ENCODE assay signal across 31 cellular contexts in the genomic region with DNA sequence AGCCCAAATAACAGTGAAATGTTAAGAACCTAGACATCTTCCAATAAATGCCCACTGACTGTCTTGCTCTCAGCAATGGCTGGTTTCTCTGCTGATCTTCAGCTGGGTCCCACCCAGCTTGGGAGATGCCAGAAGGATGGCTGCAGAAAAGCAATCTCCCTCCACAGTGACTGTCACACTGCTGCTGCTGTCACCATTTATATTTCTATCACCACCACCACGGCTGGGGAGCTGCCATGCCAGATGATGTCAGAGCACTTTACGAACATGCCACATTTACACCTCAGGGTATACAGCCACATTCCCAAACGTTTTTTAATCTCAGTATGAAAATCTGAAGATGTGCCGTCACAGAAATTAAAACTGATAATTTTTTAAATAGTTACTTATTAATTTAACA.
"Had no signal": no experiment of that assay in that cellular context is flagged by ENCODE, and none has a peak within 500 bp of the region (broad histone marks: within the 10 kb centered on the region; RNA-seq: fewer than 3 reads in every experiment).

No MANE protein-coding gene starts in this region.

- H3K4me1 Mint-ChIP-seq: activated CD4-positive, alpha-beta T cell treated with anti-CD3 and anti-CD28 coated beads for 36 hours; activated CD4-positive, alpha-beta T cell treated with anti-CD3 and anti-CD28 coated beads, Interleukin-2, amount 10 ng/mL, durations not matched to agents 24 days and 14 days; activated CD8-positive, alpha-beta memory T cell treated with anti-CD3 and anti-CD28 coated beads, Interleukin-2, amount 10 ng/mL, durations not matched to agents 7 days and 5 days; activated naive CD4-positive, alpha-beta T cell treated with anti-CD3 and anti-CD28 coated beads, Interleukin-2, amount 10 ng/mL, durations not matched to agents 7 days and 5 days; activated naive CD8-positive, alpha-beta T cell treated with anti-CD3 and anti-CD28 coated beads, Interleukin-2, amount 10 ng/mL, durations not matched to agents 7 days and 5 days; endodermal cell had no signal

- H3K4me3 Mint-ChIP-seq: activated CD4-positive, alpha-beta memory T cell treated with anti-CD3 and anti-CD28 coated beads for 36 hours; activated CD4-positive, alpha-beta T cell treated with anti-CD3 and anti-CD28 coated beads for 36 hours; activated CD4-positive, alpha-beta T cell treated with anti-CD3 and anti-CD28 coated beads, Interleukin-2, amount 10 ng/mL, durations not matched to agents 24 days and 14 days; activated CD8-positive, alpha-beta memory T cell treated with anti-CD3 and anti-CD28 coated beads, Interleukin-2, amount 10 ng/mL, durations not matched to agents 7 days and 5 days; activated CD8-positive, alpha-beta T cell treated with anti-CD3 and anti-CD28 coated beads, Interleukin-2, amount 10 ng/mL, durations not matched to agents 7 days and 5 days; activated naive CD4-positive, alpha-beta T cell treated with anti-CD3 and anti-CD28 coated beads, Interleukin-2, amount 10 ng/mL, durations not matched to agents 7 days and 5 days; activated naive CD8-positive, alpha-beta T cell treated with anti-CD3 and anti-CD28 coated beads, Interleukin-2, amount 10 ng/mL, durations not matched to agents 7 days and 5 days; activated T-helper 1 cell treated with anti-CD3 and anti-CD28 coated beads, Interleukin-12 subunit alpha, Interleukin-12 subunit beta, Interleukin-2, Interleukin-4 antibody, amounts not matched to agents 30 ng/mL and 10 ng/mL and 1 ng/mL, durations not matched to agents 14 hours and 24 hours and 36 hours; dendritic cell treated with granulocyte-macrophage colony-stimulating factor and Interleukin-4, amounts not matched to agents 40 ng/mL and 50 ng/mL, for 4 days; endodermal cell had no signal

- H3K36me3 ChIP-seq: cardiac muscle cell, gastrocnemius medialis, heart left ventricle had no signal

- H3K9me3 Mint-ChIP-seq: activated CD4-positive, alpha-beta memory T cell treated with anti-CD3 and anti-CD28 coated beads for 36 hours; activated CD4-positive, alpha-beta T cell treated with anti-CD3 and anti-CD28 coated beads, Interleukin-2, amount 10 ng/mL, durations not matched to agents 24 days and 14 days; activated naive CD4-positive, alpha-beta T cell treated with anti-CD3 and anti-CD28 coated beads, Interleukin-2, amount 10 ng/mL, durations not matched to agents 7 days and 5 days; activated naive CD4-positive, alpha-beta T cell treated with anti-CD3 and anti-CD28 coated beads, Interleukin-2, amount 50 U/mL, for 72 hours; activated naive CD8-positive, alpha-beta T cell treated with anti-CD3 and anti-CD28 coated beads, Interleukin-2, amount 10 ng/mL, durations not matched to agents 7 days and 5 days; activated T-helper 1 cell treated with anti-CD3 and anti-CD28 coated beads, Interleukin-12 subunit alpha, Interleukin-12 subunit beta, Interleukin-2, Interleukin-4 antibody, amounts not matched to agents 30 ng/mL and 10 ng/mL and 1 ng/mL, durations not matched to agents 14 hours and 24 hours and 36 hours; activated T-helper 2 cell treated with anti-CD3 and anti-CD28 coated beads, Interferon-gamma antibody, Interleukin-2, Interleukin-4, amounts not matched to agents 10 μg/mL and 5 μg/mL and 100 μg/mL, durations not matched to agents 14 hours and 24 hours and 36 hours; dendritic cell treated with granulocyte-macrophage colony-stimulating factor and Interleukin-4, amounts not matched to agents 40 ng/mL and 50 ng/mL, for 4 days; endodermal cell had no signal

- DNase-seq: activated CD4-positive, alpha-beta memory T cell treated with anti-CD3 and anti-CD28 coated beads for 36 hours; activated CD4-positive, alpha-beta T cell treated with anti-CD3 and anti-CD28 coated beads for 36 hours; activated CD4-positive, alpha-beta T cell treated with anti-CD3 and anti-CD28 coated beads, Interleukin-2, amount 10 ng/mL, durations not matched to agents 24 days and 14 days; activated CD4-positive, CD25-positive, alpha-beta regulatory T cell; activated CD4-positive, CD25-positive, alpha-beta regulatory T cell treated with anti-CD3 and anti-CD28 coated beads, Interleukin-2, amount 50 U/mL, for 72 hours; activated CD8-positive, alpha-beta memory T cell treated with anti-CD3 and anti-CD28 coated beads, Interleukin-2, amount 10 ng/mL, durations not matched to agents 7 days and 5 days; activated CD8-positive, alpha-beta memory T cell treated with anti-CD3 and anti-CD28 coated beads, Interleukin-2, amount 50 U/mL, for 4 hours; activated CD8-positive, alpha-beta T cell treated with anti-CD3 and anti-CD28 coated beads, Interleukin-2, amount 10 ng/mL, durations not matched to agents 7 days and 5 days; activated gamma-delta T cell; activated naive CD4-positive, alpha-beta T cell; activated naive CD4-positive, alpha-beta T cell treated with anti-CD3 and anti-CD28 coated beads, Interleukin-2, amount 10 ng/mL, durations not matched to agents 7 days and 5 days; activated naive CD8-positive, alpha-beta T cell treated with anti-CD3 and anti-CD28 coated beads, Interleukin-2, amount 10 ng/mL, durations not matched to agents 7 days and 5 days; activated T-cell treated with anti-CD3 and anti-CD28 coated beads, Interleukin-2, amount 50 U/mL, for 1 hour; activated T-cell treated with anti-CD3 and anti-CD28 coated beads, Interleukin-2, amount 50 U/mL, for 48 hours; body of pancreas; central memory CD4-positive, alpha-beta T cell; cerebellar nuclear complex; effector memory CD4-positive, alpha-beta T cell; endodermal cell; foreskin keratinocyte; gastrocnemius medialis; glutamatergic neuron; heart left ventricle; T-helper 2 cell had no signal

- H3K4me3 ChIP-seq: body of pancreas, cardiac muscle cell, coronary artery, dorsolateral prefrontal cortex, gastrocnemius medialis, heart left ventricle had no signal

- H3K9me3 ChIP-seq: body of pancreas, gastrocnemius medialis, heart left ventricle had no signal

- H3K36me3 Mint-ChIP-seq: activated CD4-positive, alpha-beta memory T cell treated with anti-CD3 and anti-CD28 coated beads for 36 hours; activated CD8-positive, alpha-beta memory T cell treated with anti-CD3 and anti-CD28 coated beads, Interleukin-2, amount 10 ng/mL, durations not matched to agents 7 days and 5 days; activated naive CD4-positive, alpha-beta T cell treated with anti-CD3 and anti-CD28 coated beads, Interleukin-2, amount 10 ng/mL, durations not matched to agents 7 days and 5 days; activated naive CD4-positive, alpha-beta T cell treated with anti-CD3 and anti-CD28 coated beads, Interleukin-2, amount 50 U/mL, for 72 hours; activated naive CD8-positive, alpha-beta T cell treated with anti-CD3 and anti-CD28 coated beads, Interleukin-2, amount 10 ng/mL, durations not matched to agents 7 days and 5 days had no signal

- H3K27ac Mint-ChIP-seq: activated CD4-positive, alpha-beta memory T cell treated with anti-CD3 and anti-CD28 coated beads for 36 hours; activated CD4-positive, alpha-beta T cell treated with anti-CD3 and anti-CD28 coated beads for 36 hours; activated CD4-positive, alpha-beta T cell treated with anti-CD3 and anti-CD28 coated beads, Interleukin-2, amount 10 ng/mL, durations not matched to agents 24 days and 14 days; activated CD8-positive, alpha-beta memory T cell treated with anti-CD3 and anti-CD28 coated beads, Interleukin-2, amount 10 ng/mL, durations not matched to agents 7 days and 5 days; activated CD8-positive, alpha-beta T cell treated with anti-CD3 and anti-CD28 coated beads, Interleukin-2, amount 10 ng/mL, durations not matched to agents 7 days and 5 days; activated naive CD4-positive, alpha-beta T cell treated with anti-CD3 and anti-CD28 coated beads, Interleukin-2, amount 10 ng/mL, durations not matched to agents 7 days and 5 days; activated naive CD4-positive, alpha-beta T cell treated with anti-CD3 and anti-CD28 coated beads, Interleukin-2, amount 50 U/mL, for 72 hours; activated naive CD8-positive, alpha-beta T cell treated with anti-CD3 and anti-CD28 coated beads, Interleukin-2, amount 10 ng/mL, durations not matched to agents 7 days and 5 days; activated T-helper 1 cell treated with anti-CD3 and anti-CD28 coated beads, Interleukin-12 subunit alpha, Interleukin-12 subunit beta, Interleukin-2, Interleukin-4 antibody, amounts not matched to agents 30 ng/mL and 10 ng/mL and 1 ng/mL, durations not matched to agents 14 hours and 24 hours and 36 hours; activated T-helper 2 cell treated with anti-CD3 and anti-CD28 coated beads, Interferon-gamma antibody, Interleukin-2, Interleukin-4, amounts not matched to agents 10 μg/mL and 5 μg/mL and 100 μg/mL, durations not matched to agents 14 hours and 24 hours and 36 hours; dendritic cell treated with granulocyte-macrophage colony-stimulating factor and Interleukin-4, amounts not matched to agents 40 ng/mL and 50 ng/mL, for 4 days; endodermal cell had no signal

- H3K4me1 ChIP-seq: foreskin keratinocyte, gastrocnemius medialis, heart left ventricle had no signal

- H3K27ac ChIP-seq: body of pancreas, cardiac muscle cell, coronary artery, foreskin keratinocyte, gastrocnemius medialis, heart left ventricle had no signal

- H3K27me3 ChIP-seq: body of pancreas, dorsolateral prefrontal cortex, gastrocnemius medialis had no signal
